8 cellular contexts compared by ENCODE assay signal in genomic region chr17:41687828-41688640, GRCh38. TPM values are rescaled to one million over a fixed set of nuclear protein-coding genes. Genes with fewer than 3 reads are reported as not detected.
DNase-seq lines count a peak whose midpoint lies in the region; ATAC-seq and TF ChIP-seq lines count a peak whose summit lies in the region.

No MANE protein-coding gene starts in this region.

- no peaks in the 10 kb centered on the region for H3K27me3 ChIP-seq in CD4-positive, CD25-positive, alpha-beta regulatory T cell (ENCODE audit: control insufficient read depth, insufficient read depth, low read length)
- no peaks in the 10 kb centered on the region for H3K27me3 ChIP-seq in uterus

- H3K27ac ChIP-seq in CD4-positive, CD25-positive, alpha-beta regulatory T cell (ENCODE audit: insufficient read depth, low read length, poor library complexity, severe bottlenecking): peak overlapping the region; percentile 100
- H3K27ac ChIP-seq in HEK293 (ENCODE audit: extremely low read depth, low read depth, low read length) (peak overlapping the region; percentile 53), uterus (peak overlapping the region; percentile 91 to 100)

- H3K4me3 ChIP-seq in CD4-positive, CD25-positive, alpha-beta regulatory T cell (ENCODE audit: low read depth, low read length): peak overlapping the region; percentile 90
- H3K4me3 ChIP-seq in HEK293 (ENCODE audit: low read depth, low read length) (peak overlapping the region; percentile 53), epithelial cell of esophagus (ENCODE audit: low read length) (peak overlapping the region; percentile 69), uterus (peak overlapping the region; percentile 55 to 99)

- CTCF ChIA-PET in HEK293 (lab: Yijun Ruan, JAX): interaction anchor here (0.6 to 1.5 kb wide), 8 partner anchors 9 to 114 kb away, joined by 3 to 11 read pairs (median 4); no protein-coding TSS in a partner anchor

- H3K27me3 Mint-ChIP-seq in CD4-positive, CD25-positive, alpha-beta regulatory T cell: peaks cover 24% of the 10 kb centered on the region
- no peaks in the 10 kb centered on the region for H3K27me3 Mint-ChIP-seq in natural killer cell treated with Interleukin-12 subunit alpha and Interleukin-12 subunit beta and Interleukin-15 and Interleukin-18, amount 100 ng/mL, for 72 hours

- POLR2A ChIA-PET in HEK293 (lab: Yijun Ruan, JAX): interaction anchor here (0.5 to 5.0 kb wide), 95 partner anchors 8 to 1773 kb away, joined by 3 to 104 read pairs (median 4); partner anchors contain the start of genes ACLY, CNP, DNAJC7 and FKBP10

- peaks cover 37% of the 10 kb centered on the region for H3K36me3 ChIP-seq in CD4-positive, CD25-positive, alpha-beta regulatory T cell (ENCODE audit: control insufficient read depth, insufficient read depth, low read length)
- peaks cover 21 to 37% of the 10 kb centered on the region in 2 experiments for H3K36me3 ChIP-seq in HEK293 (ENCODE audit: control insufficient read depth in 2 of 2, insufficient read depth in 1 of 2, low read length in 2 of 2)
- H3K36me3 ChIP-seq in uterus: no peaks in the 10 kb centered on the region

- peaks cover 36% of the 10 kb centered on the region for H3K36me3 Mint-ChIP-seq in CD4-positive, CD25-positive, alpha-beta regulatory T cell
- peaks cover 31% of the 10 kb centered on the region for H3K36me3 Mint-ChIP-seq in natural killer cell treated with Interleukin-12 subunit alpha and Interleukin-12 subunit beta and Interleukin-15 and Interleukin-18, amount 100 ng/mL, for 72 hours

- no peaks in the 10 kb centered on the region for H3K9me3 Mint-ChIP-seq in CD4-positive, CD25-positive, alpha-beta regulatory T cell
- no peaks in the 10 kb centered on the region for H3K9me3 Mint-ChIP-seq in natural killer cell treated with Interleukin-12 subunit alpha and Interleukin-12 subunit beta and Interleukin-15 and Interleukin-18, amount 100 ng/mL, for 72 hours

- TF ChIP-seq CTCF in HEK293 (tag by site-specific recombination; IDR thresholded peaks at IDR 0.05) (peak; percentile 69), epithelial cell of esophagus (IDR thresholded peaks at IDR 0.05; ENCODE audit: insufficient read depth, low read depth, low read length, missing control alignments) (peak; percentile 49), uterus (IDR thresholded peaks at IDR 0.05) (no peak)

- H3K4me1 Mint-ChIP-seq in CD4-positive, CD25-positive, alpha-beta regulatory T cell: peaks cover 15 to 44% (median 30%) of the 10 kb centered on the region in 4 donors
- peaks cover 34 to 37% of the 10 kb centered on the region in 2 donors for H3K4me1 Mint-ChIP-seq in natural killer cell treated with Interleukin-12 subunit alpha and Interleukin-12 subunit beta and Interleukin-15 and Interleukin-18, amount 100 ng/mL, for 72 hours (ENCODE audit: low read depth in 2 of 2)

- peak overlapping the region; percentile 97 to 100 (median 98) for H3K4me3 Mint-ChIP-seq in CD4-positive, CD25-positive, alpha-beta regulatory T cell
- H3K4me3 Mint-ChIP-seq in natural killer cell treated with Interleukin-12 subunit alpha and Interleukin-12 subunit beta and Interleukin-15 and Interleukin-18, amount 100 ng/mL, for 72 hours: peak overlapping the region; percentile 99

- peaks cover 30% of the 10 kb centered on the region for H3K4me1 ChIP-seq in CD4-positive, CD25-positive, alpha-beta regulatory T cell (ENCODE audit: control insufficient read depth, insufficient read depth, low read length, poor library complexity, severe bottlenecking)
- H3K4me1 ChIP-seq in HEK293 (ENCODE audit: control insufficient read depth, insufficient read depth, low read length) (no peaks in the 10 kb centered on the region), uterus (peaks cover 0 to 9% of the 10 kb centered on the region in 2 donors)

- ATAC-seq in CD4-positive, CD25-positive, alpha-beta regulatory T cell (ENCODE audit: low read depth in 2 of 2): peak; percentile 1 to 2
- ATAC-seq in natural killer cell treated with Interleukin-12 subunit alpha and Interleukin-12 subunit beta and Interleukin-15 and Interleukin-18, amount 100 ng/mL, for 72 hours: no peak

- H3K27ac Mint-ChIP-seq in CD4-positive, CD25-positive, alpha-beta regulatory T cell: peak overlapping the region; percentile 98 to 100 (median 99)
- peak overlapping the region; percentile 98 to 100 for H3K27ac Mint-ChIP-seq in natural killer cell treated with Interleukin-12 subunit alpha and Interleukin-12 subunit beta and Interleukin-15 and Interleukin-18, amount 100 ng/mL, for 72 hours

- intact Hi-C loops in uterus (cut with DNase I; ENCODE audit: low total_unique reads): no loop called here

- no peaks in the 10 kb centered on the region for H3K9me3 ChIP-seq in CD4-positive, CD25-positive, alpha-beta regulatory T cell (ENCODE audit: control insufficient read depth in 2 of 2, low read length in 2 of 2)
- H3K9me3 ChIP-seq in HEK293 (ENCODE audit: control insufficient read depth, insufficient read depth, low read depth, low read length) (no peaks in the 10 kb centered on the region), uterus (no peaks in the 10 kb centered on the region)

- no peak for TF ChIP-seq POLR2A in uterus (IDR thresholded peaks at IDR 0.05)

- peak in 2 of 3 donors; percentile 46 to 79 for DNase-seq in CD4-positive, CD25-positive, alpha-beta regulatory T cell
- peak; percentile 72 for DNase-seq in NCI-H2227 treated with DMSO at 0.1 percent for 48 hours (lab: John Stamatoyannopoulos, UW)
- DNase-seq in activated CD8-positive, alpha-beta memory T cell treated with anti-CD3 and anti-CD28 coated beads for 24 hours: peak; percentile 77
- DNase-seq in epithelial cell of esophagus (ENCODE audit: low read depth): peak; percentile 66
- no peak for DNase-seq in natural killer cell treated with Interleukin-12 subunit alpha and Interleukin-12 subunit beta and Interleukin-15 and Interleukin-18, amount 100 ng/mL, for 72 hours (ENCODE audit: low spot score)
- DNase-seq in uterus: peak; percentile 58 to 76
- no peak for DNase-seq in HPDE6-E6E7 (ENCODE audit: extremely low spot score)

TF ChIP-seq in HEK293, 187 proteins besides CTCF, POLR2A, EP300 and RAD21 (continues in another document):
- TF ChIP-seq ZFP37 (tag by site-specific recombination; IDR thresholded peaks at IDR 0.05): 0 out of 2 replicates have a peak, but pooled peaks have one; percentile 72
- TF ChIP-seq GFI1B (tag by site-specific recombination; IDR thresholded peaks at IDR 0.05): no peak
- no peak for TF ChIP-seq ZFP41 (tag by site-specific recombination; IDR thresholded peaks at IDR 0.05; ENCODE audit: borderline replicate concordance)
- TF ChIP-seq ZNF501 (tag by site-specific recombination; IDR thresholded peaks at IDR 0.05): peak; percentile 57; the same call in 1 of the 2 replicates
- no peak for TF ChIP-seq ZNF433 (tag by site-specific recombination; IDR thresholded peaks at IDR 0.05; ENCODE audit: low read depth)
- no peak for TF ChIP-seq ZNF18 (tag by site-specific recombination; IDR thresholded peaks at IDR 0.05)
- 0 out of 2 replicates have a peak, but pooled peaks have one; percentile 21 for TF ChIP-seq ZNF2 (tag by site-specific recombination; IDR thresholded peaks at IDR 0.05)
- TF ChIP-seq ZNF366 (tag by site-specific recombination; conservative IDR thresholded peaks at IDR 0.05): no peak
- no peak for TF ChIP-seq ZBTB20 (tag by site-specific recombination; IDR thresholded peaks at IDR 0.05)
- TF ChIP-seq ZNF426 (tag by site-specific recombination; IDR thresholded peaks at IDR 0.05): no peak
- TF ChIP-seq ZNF311 (tag by site-specific recombination; IDR thresholded peaks at IDR 0.05; ENCODE audit: borderline replicate concordance): no peak
- TF ChIP-seq, protein P1, sequence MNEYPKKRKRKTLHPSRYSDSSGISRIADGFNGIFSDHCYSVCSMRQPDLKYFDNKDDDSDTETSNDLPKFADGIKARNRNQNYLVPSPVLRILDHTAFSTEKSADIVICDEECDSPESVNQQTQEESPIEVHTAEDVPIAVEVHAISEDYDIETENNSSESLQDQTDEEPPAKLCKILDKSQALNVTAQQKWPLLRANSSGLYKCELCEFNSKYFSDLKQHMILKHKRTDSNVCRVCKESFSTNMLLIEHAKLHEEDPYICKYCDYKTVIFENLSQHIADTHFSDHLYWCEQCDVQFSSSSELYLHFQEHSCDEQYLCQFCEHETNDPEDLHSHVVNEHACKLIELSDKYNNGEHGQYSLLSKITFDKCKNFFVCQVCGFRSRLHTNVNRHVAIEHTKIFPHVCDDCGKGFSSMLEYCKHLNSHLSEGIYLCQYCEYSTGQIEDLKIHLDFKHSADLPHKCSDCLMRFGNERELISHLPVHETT (tag by site-specific recombination; IDR thresholded peaks at IDR 0.05): no peak
- no peak for TF ChIP-seq ZNF610 (tag by site-specific recombination; IDR thresholded peaks at IDR 0.05; ENCODE audit: borderline replicate concordance)
- TF ChIP-seq GLI4 (tag by site-specific recombination; IDR thresholded peaks at IDR 0.05): no peak

RNA-seq across cellular contexts. Expression of gene EIF1, which starts 0.7 kb away (rescaled TPM):
- 2,625 TPM for total RNA-seq in CD4-positive, CD25-positive, alpha-beta regulatory T cell
- 1,000 to 10,000 TPM; 1,357 to 1,617 (median 1,453) TPM for polyA plus RNA-seq in CD4-positive, CD25-positive, alpha-beta regulatory T cell
- 1,000 to 10,000 TPM; 1,047 to 1,473 TPM for total RNA-seq in natural killer cell treated with Interleukin-12 subunit alpha and Interleukin-12 subunit beta and Interleukin-15 and Interleukin-18, amount 100 ng/mL, for 72 hours
- 100 to 1,000 TPM in 3 of 4 donors, 10 to 100 TPM in 1; 83.5 to 796 (median 199) TPM for total RNA-seq in uterus

RNA-seq across cellular contexts. Expression of gene GAST, which starts 24.1 kb away (rescaled TPM):
- total RNA-seq in CD4-positive, CD25-positive, alpha-beta regulatory T cell: not detected
- not detected for polyA plus RNA-seq in CD4-positive, CD25-positive, alpha-beta regulatory T cell
- not detected for total RNA-seq in natural killer cell treated with Interleukin-12 subunit alpha and Interleukin-12 subunit beta and Interleukin-15 and Interleukin-18, amount 100 ng/mL, for 72 hours
- total RNA-seq in uterus: not detected

RNA-seq across cellular contexts. Expression of gene HAP1, which starts 46.4 kb away (rescaled TPM):
- 2.1 TPM for total RNA-seq in CD4-positive, CD25-positive, alpha-beta regulatory T cell
- polyA plus RNA-seq in CD4-positive, CD25-positive, alpha-beta regulatory T cell: under 1 TPM; 0.35 to 0.62 (median 0.49) TPM
- total RNA-seq in natural killer cell treated with Interleukin-12 subunit alpha and Interleukin-12 subunit beta and Interleukin-15 and Interleukin-18, amount 100 ng/mL, for 72 hours: not detected
- 1 to 10 TPM in 1 of 4 donors, not detected in 3; 2.2 TPM for total RNA-seq in uterus

Comparison
In these comparisons a context has a peak if more than half of its experiments do, and no peak if none do; other contexts are left out.
1. ATAC-seq: peak in CD4-positive, CD25-positive, alpha-beta regulatory T cell (2 of 2); none in natural killer cell treated with Interleukin-12 subunit alpha and Interleukin-12 subunit beta and Interleukin-15 and Interleukin-18, amount 100 ng/mL, for 72 hours (0 of 2).
2. DNase-seq: peak in CD4-positive, CD25-positive, alpha-beta regulatory T cell (2 of 3), NCI-H2227 treated with DMSO at 0.1 percent for 48 hours (single experiment), activated CD8-positive, alpha-beta memory T cell treated with anti-CD3 and anti-CD28 coated beads for 24 hours (single experiment), epithelial cell of esophagus (single experiment) and uterus (2 of 2); none in natural killer cell treated with Interleukin-12 subunit alpha and Interleukin-12 subunit beta and Interleukin-15 and Interleukin-18, amount 100 ng/mL, for 72 hours (single experiment) and HPDE6-E6E7 (single experiment).
3. CTCF ChIP-seq: peak in HEK293 (single experiment) and epithelial cell of esophagus (single experiment); none in uterus (0 of 4).
4. Peak in every context shown above with its lines, with median percentiles within 50 percentile points of each other: H3K27ac ChIP-seq and H3K4me3 ChIP-seq.